ENCODE assay signal across 10 cellular contexts in the genomic region with DNA sequence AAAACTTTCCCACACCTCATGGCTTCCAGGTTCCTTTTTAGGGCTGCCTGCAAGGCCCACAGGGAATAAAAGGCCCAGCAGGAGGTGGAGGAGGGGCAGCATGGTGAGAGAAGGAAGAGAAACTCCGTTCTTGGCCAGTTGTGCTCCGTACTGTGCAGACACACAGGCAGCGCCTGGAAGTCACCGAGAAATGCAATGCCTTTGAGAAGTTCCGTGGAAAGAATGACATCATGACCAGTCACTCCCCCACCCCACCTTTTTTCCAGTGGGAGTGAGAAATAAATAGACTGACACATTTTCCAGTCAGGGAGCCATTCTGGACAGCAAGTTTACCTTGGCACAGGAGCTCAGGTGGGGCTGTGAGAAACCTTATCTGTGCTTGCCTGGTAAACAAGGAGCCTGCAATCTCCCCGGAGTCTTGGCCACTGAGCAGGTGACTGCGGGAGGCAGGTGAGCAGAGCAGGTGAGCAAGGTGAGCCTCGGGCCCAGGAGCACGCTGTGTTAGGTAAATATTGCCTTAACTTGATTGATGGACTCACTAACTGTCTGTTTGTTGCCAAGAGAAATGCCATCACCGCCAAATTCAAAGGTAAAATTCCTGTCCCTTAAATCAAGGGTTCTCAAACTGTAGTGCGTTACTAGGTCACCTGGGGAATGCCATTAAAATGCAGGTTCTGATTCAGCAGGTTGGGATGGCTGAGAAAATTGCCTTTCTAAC. TPM values are rescaled to one million over a fixed set of nuclear protein-coding genes. Genes with fewer than 3 reads are reported as not detected.
A peak's percentile ranks its signal among the peaks of the same experiment; 100 is the strongest.
DNase-seq lines count a peak whose midpoint lies in the region; ATAC-seq, FAIRE-seq and TF ChIP-seq lines count a peak whose summit lies in the region.
"Had no signal": no experiment of that assay in that cellular context is flagged by ENCODE, and none has a peak within 500 bp of the region (broad histone marks: within the 10 kb centered on the region; RNA-seq: fewer than 3 reads in every experiment).

No MANE protein-coding gene starts in this region.

- H3K9ac ChIP-seq in colonic mucosa (ENCODE audit: low read depth in 2 of 2, low read length in 2 of 2) (peak overlapping the region in 1 of 2 donors; percentile 19), trophoblast cell (ENCODE audit: low read length) (no peak overlapping the region)

- H2BK12ac ChIP-seq in trophoblast cell (ENCODE audit: low read length) = peak overlapping the region; percentile 41

- no peak overlapping the region for H4K12ac ChIP-seq in trophoblast cell (ENCODE audit: low read depth, low read length)

- H2BK120ac ChIP-seq in trophoblast cell (ENCODE audit: insufficient read depth, low read length, poor library complexity) = no peak overlapping the region

- H3K4ac ChIP-seq in trophoblast cell (ENCODE audit: low read depth, low read length) = no peak overlapping the region

- H3K27ac ChIP-seq in colonic mucosa = peak overlapping the region; percentile 56
- no peak overlapping the region for H3K27ac ChIP-seq in trophoblast cell (ENCODE audit: low read depth, low read length)
- H3K27ac ChIP-seq: gastrocnemius medialis, testis had no signal

- H2AFZ ChIP-seq in trophoblast cell (ENCODE audit: insufficient read depth, low read length, poor library complexity) = no peak overlapping the region

- WGBS in trophoblast cell (ENCODE audit: extremely low coverage, insufficient coverage, insufficient read length) = no CpG with 5 or more reads among the region's 11 CpGs

- no peak for ATAC-seq in HG03025 (IDR thresholded peaks at IDR 0.05; ENCODE audit: low FRiP score, unreplicated experiment)
- ATAC-seq: gastrocnemius medialis had no signal

- peak overlapping the region; percentile 63 for H4K91ac ChIP-seq in trophoblast cell (ENCODE audit: low read depth, low read length)

- no peak overlapping the region for H3K23ac ChIP-seq in trophoblast cell (ENCODE audit: low read length)

- H3K27me3 ChIP-seq in colonic mucosa = no peaks in the 10 kb centered on the region
- H3K27me3 ChIP-seq in trophoblast cell (ENCODE audit: insufficient read depth, low read length) = no peaks in the 10 kb centered on the region
- H3K27me3 ChIP-seq: testis had no signal

- no peaks in the 10 kb centered on the region for H3K79me2 ChIP-seq in trophoblast cell (ENCODE audit: control insufficient read depth, insufficient read depth, low read length, poor library complexity)

- H3K18ac ChIP-seq in trophoblast cell (ENCODE audit: low read length) = no peak overlapping the region

- H3K36me3 ChIP-seq in colonic mucosa (no peaks in the 10 kb centered on the region), trophoblast cell (ENCODE audit: control insufficient read depth in 1 of 2, insufficient read depth in 2 of 2, low read length in 2 of 2) (no peaks in the 10 kb centered on the region)
- H3K36me3 ChIP-seq: gastrocnemius medialis had no signal

- H3K4me2 ChIP-seq in trophoblast cell (ENCODE audit: low read length) = peak overlapping the region; percentile 8

- TF ChIP-seq CTCF in colonic mucosa (IDR thresholded peaks at IDR 0.05) = no peak

- H2AK5ac ChIP-seq in trophoblast cell (ENCODE audit: low read length) = no peak overlapping the region

- intact Hi-C loops in colonic mucosa (cut with DNase I) = no loop called here

- H3K79me1 ChIP-seq in trophoblast cell (ENCODE audit: low read length) = peaks cover 5% of the 10 kb centered on the region

- no peak overlapping the region for H3K4me3 ChIP-seq in colonic mucosa
- H3K4me3 ChIP-seq in trophoblast cell (ENCODE audit: low read depth, low read length) = no peak overlapping the region
- H3K4me3 ChIP-seq: gastrocnemius medialis, testis had no signal

- no peak overlapping the region for H4K8ac ChIP-seq in trophoblast cell (ENCODE audit: low read depth, low read length)

- H3K4me1 ChIP-seq in colonic mucosa = no peaks in the 10 kb centered on the region
- H3K4me1 ChIP-seq in trophoblast cell (ENCODE audit: control insufficient read depth in 1 of 2, insufficient read depth in 2 of 2, low read length in 2 of 2) = peaks cover 14 to 25% of the 10 kb centered on the region in 2 experiments
- H3K4me1 ChIP-seq: testis had no signal

- DNase-seq in GM18507 (ENCODE audit: extremely low spot score, insufficient read length, low read depth) (no peak), NCI-H2081 treated with DMSO at 0.1 percent for 48 hours (lab: John Stamatoyannopoulos, UW) (peak; percentile 86), colonic mucosa (peak; percentile 87), trophoblast cell (peak; percentile 60 to 79), HCEC 1CT (no peak), cerebellar nuclear complex (lab: John Stamatoyannopoulos, UW) (no peak), Kasumi-1 (lab: John Stamatoyannopoulos, UW) (no peak)
- DNase-seq: gastrocnemius medialis, testis had no signal

- H2BK5ac ChIP-seq in trophoblast cell (ENCODE audit: low read depth, low read length, poor library complexity) = no peak overlapping the region

- no peak overlapping the region for H3K14ac ChIP-seq in trophoblast cell (ENCODE audit: low read length)

- H3K9me3 ChIP-seq in colonic mucosa (no peaks in the 10 kb centered on the region), trophoblast cell (ENCODE audit: insufficient read depth, low read depth, low read length) (no peaks in the 10 kb centered on the region)
- H3K9me3 ChIP-seq: gastrocnemius medialis, testis had no signal

- peak; percentile 58 for FAIRE-seq in GM18507 (lab: Jason Lieb, UNC)

RNA-seq across cellular contexts. Expression of a gene that starts 13.5 kb away (rescaled TPM):
- 10 to 100 TPM in 1 of 2 donors, 1 to 10 TPM in 1; 8.7 to 16.1 TPM for total RNA-seq in colonic mucosa
- 120 and 147 TPM in 2 replicates for polyA plus RNA-seq in trophoblast cell (2013)

Comparison
In these comparisons a context has a peak if more than half of its experiments do, and no peak if none do; other contexts are left out.
1. DNase-seq: peak in NCI-H2081 treated with DMSO at 0.1 percent for 48 hours (single experiment), colonic mucosa (single experiment) and trophoblast cell (2 of 2); none in GM18507 (single experiment), HCEC 1CT (single experiment), cerebellar nuclear complex (0 of 2) and Kasumi-1 (0 of 2).